Comparison of ENCODE assay signal across 13 cellular contexts in genomic region chr14:90405755-90406154, GRCh38. TPM values are rescaled to one million over a fixed set of nuclear protein-coding genes. Genes with fewer than 3 reads are reported as not detected.
A peak's percentile ranks its signal among the peaks of the same experiment; 100 is the strongest.
DNase-seq lines count a peak whose midpoint lies in the region; ATAC-seq and TF ChIP-seq lines count a peak whose summit lies in the region.
"Had no signal": no experiment of that assay in that cellular context is flagged by ENCODE, and none has a peak within 500 bp of the region (broad histone marks: within the 10 kb centered on the region; RNA-seq: fewer than 3 reads in every experiment).

No MANE protein-coding gene starts in this region.

- peaks cover 60% of the 10 kb centered on the region for H3K36me3 ChIP-seq in A673 (ENCODE audit: insufficient read depth, low read length, poor library complexity, severe bottlenecking)
- peaks cover 44% of the 10 kb centered on the region for H3K36me3 ChIP-seq in GM23338 (ENCODE audit: insufficient read depth)
- H3K36me3 ChIP-seq in gastroesophageal sphincter = peaks cover 3 to 54% of the 10 kb centered on the region in 2 donors

- H2AFZ ChIP-seq in GM23338 = no peak overlapping the region

- H3K9me3 Mint-ChIP-seq in GM23338 = no peaks in the 10 kb centered on the region
- H3K9me3 Mint-ChIP-seq: stimulated activated memory B cell treated with anti-CD40 and anti-IgM and Interleukin-4, amounts not matched to agents 10 μg/mL and 1 μg/mL and 100 μg/mL, for 72 hours had no signal

- CTCF ChIA-PET in A673 (lab: Charles Lee) = interaction anchor here (0.7 kb wide), 1 partner anchor 38 kb away, joined by 6 read pairs; no protein-coding TSS in a partner anchor

- H3K4me1 ChIP-seq in A673 (ENCODE audit: insufficient read depth, low read length, poor library complexity, severe bottlenecking) (peaks cover 88% of the 10 kb centered on the region), GM23338 (ENCODE audit: insufficient read depth) (peaks cover 16% of the 10 kb centered on the region), gastroesophageal sphincter (peaks cover 24 to 97% (median 27%) of the 10 kb centered on the region in 3 donors)

- H3K9me3 ChIP-seq in A673 (ENCODE audit: low read depth, low read length, poor library complexity, severe bottlenecking) (no peaks in the 10 kb centered on the region), gastroesophageal sphincter (no peaks in the 10 kb centered on the region)
- H3K9me3 ChIP-seq: BE2C, pancreas had no signal

- peaks cover 56% of the 10 kb centered on the region for H3K36me3 Mint-ChIP-seq in GM23338 (ENCODE audit: low read depth)

- no peak overlapping the region for H3K4me2 ChIP-seq in GM23338

- no peak for ATAC-seq in GM23338
- ATAC-seq in gastroesophageal sphincter = no peak
- no peak for ATAC-seq in HG03460 (IDR thresholded peaks at IDR 0.05; ENCODE audit: unreplicated experiment)
- ATAC-seq in GM21576 (IDR thresholded peaks at IDR 0.05; ENCODE audit: unreplicated experiment) = no peak
- ATAC-seq: pancreas; stimulated activated memory B cell treated with anti-CD40 and anti-IgM and Interleukin-4, amounts not matched to agents 10 μg/mL and 1 μg/mL and 100 μg/mL, for 72 hours had no signal

- TF ChIP-seq EP300 in gastroesophageal sphincter (IDR thresholded peaks at IDR 0.05) = no peak

- in situ Hi-C loops in KBM-7 (cut with MboI; ENCODE audit: low pct_unique_long_range_greater_than_20kb, low sequenced_read_pairs) = no loop called here

- H3K4me1 Mint-ChIP-seq in GM23338 = peaks cover 7% of the 10 kb centered on the region; the same call in 2 of the 3 replicates

- H3K27me3 Mint-ChIP-seq in GM23338 (ENCODE audit: insufficient read depth, low read depth, poor library complexity) = peaks cover 2% of the 10 kb centered on the region
- H3K27me3 Mint-ChIP-seq: stimulated activated memory B cell treated with anti-CD40 and anti-IgM and Interleukin-4, amounts not matched to agents 10 μg/mL and 1 μg/mL and 100 μg/mL, for 72 hours had no signal

- no peak overlapping the region for H3K4me3 ChIP-seq in A673 (ENCODE audit: low read depth, low read length, poor library complexity, severe bottlenecking)
- no peak overlapping the region for H3K4me3 ChIP-seq in GM23338
- no peak overlapping the region for H3K4me3 ChIP-seq in gastroesophageal sphincter
- H3K4me3 ChIP-seq: pancreas had no signal

- peaks cover 10% of the 10 kb centered on the region; the same call in 1 of the 2 replicates for H3F3A ChIP-seq in GM23338 (replicated peaks; ENCODE audit: low read depth)

- POLR2A ChIA-PET in A673 (lab: Charles Lee; ENCODE audit: low non-redundant PET) = interaction anchor here (1.0 kb wide), 2 partner anchors 37 to 39 kb away, joined by 3 to 5 read pairs; no protein-coding TSS in a partner anchor

- DNase-seq in A673 (ENCODE audit: low spot score) (peak; percentile 55), GM23338 (ENCODE audit: low spot score) (no peak), NCI-H524 treated with DMSO at 0.1 percent for 48 hours (lab: John Stamatoyannopoulos, UW) (peak; percentile 99), NCI-H1930 (lab: John Stamatoyannopoulos, UW) (no peak), KBM-7 (no peak)
- DNase-seq: aorta; BE2C; pancreas; stimulated activated CD4-positive, alpha-beta T cell treated with anti-CD3 and anti-CD28 coated beads, Interleukin-2, amount 100 ng/mL, for 24 hours had no signal

- H4K20me1 ChIP-seq in GM23338 (replicated peaks; ENCODE audit: insufficient read depth) = peaks cover 37% of the 10 kb centered on the region

- H3K27ac Mint-ChIP-seq in GM23338 = no peak overlapping the region
- H3K27ac Mint-ChIP-seq: stimulated activated memory B cell treated with anti-CD40 and anti-IgM and Interleukin-4, amounts not matched to agents 10 μg/mL and 1 μg/mL and 100 μg/mL, for 72 hours had no signal

- TF ChIP-seq POLR2A in gastroesophageal sphincter (IDR thresholded peaks at IDR 0.05) = no peak

- H3K9me2 ChIP-seq in GM23338 (ENCODE audit: insufficient read depth) = no peaks in the 10 kb centered on the region

- no TSS peak for BruUV-seq in A673 (replicated peaks; lab: Mats Ljungman, UMichigan)

- no peak overlapping the region for H3K4me3 Mint-ChIP-seq in GM23338
- H3K4me3 Mint-ChIP-seq: stimulated activated memory B cell treated with anti-CD40 and anti-IgM and Interleukin-4, amounts not matched to agents 10 μg/mL and 1 μg/mL and 100 μg/mL, for 72 hours had no signal

- peaks cover 17% of the 10 kb centered on the region for H3K79me2 ChIP-seq in GM23338 (replicated peaks; ENCODE audit: insufficient read depth)

- TF ChIP-seq CTCF in A673 (conservative IDR thresholded peaks at IDR 0.05; ENCODE audit: low read depth, low read length) (no peak), GM23338 (conservative IDR thresholded peaks at IDR 0.05; ENCODE audit: low read depth in 2 of 2) (no peak), gastroesophageal sphincter (IDR thresholded peaks at IDR 0.05) (no peak)

- intact Hi-C loops in A673 (cut with micrococcal nuclease; ENCODE audit: unreplicated experiment) = no loop called here

- H3K27ac ChIP-seq in A673 (ENCODE audit: low read depth, low read length, poor library complexity, severe bottlenecking) (peak overlapping the region; percentile 72), GM23338 (ENCODE audit: low read depth) (peak overlapping the region; percentile 63; the same call in 1 of the 2 replicates), gastroesophageal sphincter (peak overlapping the region; percentile 91 to 99 (median 94))
- H3K27ac ChIP-seq: pancreas had no signal

- H3K27me3 ChIP-seq in A673 (replicated peaks; ENCODE audit: insufficient read depth, low read depth, low read length, poor library complexity) (no peaks in the 10 kb centered on the region), GM23338 (ENCODE audit: insufficient read depth) (no peaks in the 10 kb centered on the region), gastroesophageal sphincter (no peaks in the 10 kb centered on the region)
- H3K27me3 ChIP-seq: BE2C, pancreas had no signal

- 59 to 66% methylated on average over 4 of the region's 4 CpGs for WGBS in gastroesophageal sphincter (ENCODE audit: low coverage in 1 of 2), 2 donors

TF ChIP-seq in GM23338, 12 proteins besides CTCF, POLR2A, EP300 and RAD21 (continues in another document):
- TF ChIP-seq, protein P1, sequence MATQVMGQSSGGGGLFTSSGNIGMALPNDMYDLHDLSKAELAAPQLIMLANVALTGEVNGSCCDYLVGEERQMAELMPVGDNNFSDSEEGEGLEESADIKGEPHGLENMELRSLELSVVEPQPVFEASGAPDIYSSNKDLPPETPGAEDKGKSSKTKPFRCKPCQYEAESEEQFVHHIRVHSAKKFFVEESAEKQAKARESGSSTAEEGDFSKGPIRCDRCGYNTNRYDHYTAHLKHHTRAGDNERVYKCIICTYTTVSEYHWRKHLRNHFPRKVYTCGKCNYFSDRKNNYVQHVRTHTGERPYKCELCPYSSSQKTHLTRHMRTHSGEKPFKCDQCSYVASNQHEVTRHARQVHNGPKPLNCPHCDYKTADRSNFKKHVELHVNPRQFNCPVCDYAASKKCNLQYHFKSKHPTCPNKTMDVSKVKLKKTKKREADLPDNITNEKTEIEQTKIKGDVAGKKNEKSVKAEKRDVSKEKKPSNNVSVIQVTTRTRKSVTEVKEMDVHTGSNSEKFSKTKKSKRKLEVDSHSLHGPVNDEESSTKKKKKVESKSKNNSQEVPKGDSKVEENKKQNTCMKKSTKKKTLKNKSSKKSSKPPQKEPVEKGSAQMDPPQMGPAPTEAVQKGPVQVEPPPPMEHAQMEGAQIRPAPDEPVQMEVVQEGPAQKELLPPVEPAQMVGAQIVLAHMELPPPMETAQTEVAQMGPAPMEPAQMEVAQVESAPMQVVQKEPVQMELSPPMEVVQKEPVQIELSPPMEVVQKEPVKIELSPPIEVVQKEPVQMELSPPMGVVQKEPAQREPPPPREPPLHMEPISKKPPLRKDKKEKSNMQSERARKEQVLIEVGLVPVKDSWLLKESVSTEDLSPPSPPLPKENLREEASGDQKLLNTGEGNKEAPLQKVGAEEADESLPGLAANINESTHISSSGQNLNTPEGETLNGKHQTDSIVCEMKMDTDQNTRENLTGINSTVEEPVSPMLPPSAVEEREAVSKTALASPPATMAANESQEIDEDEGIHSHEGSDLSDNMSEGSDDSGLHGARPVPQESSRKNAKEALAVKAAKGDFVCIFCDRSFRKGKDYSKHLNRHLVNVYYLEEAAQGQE (IDR thresholded peaks at IDR 0.05; ENCODE audit: unreplicated experiment) = no peak
- no peak for TF ChIP-seq CREB1 (CRISPR knock-in tag; IDR thresholded peaks at IDR 0.05; ENCODE audit: low read depth)

RNA-seq across cellular contexts. Expression of gene CALM1, which starts 8.9 kb away (rescaled TPM):
- total RNA-seq in A673 (2021) = 961 and 998 TPM in 2 replicates
- total RNA-seq in GM23338 (2014; rRNA removed; shearing (Covaris generic)) = 308 and 335 TPM in 2 replicates
- 1,841 and 2,024 TPM in 2 replicates for polyA plus RNA-seq in GM23338 (2016; fragmentation: Nextera tagmentation; extraction: Ambion mirVana)
- total RNA-seq in gastroesophageal sphincter = 100 to 1,000 TPM; 425 to 902 (median 829) TPM

Comparison
In these comparisons a context has a peak if more than half of its experiments do, and no peak if none do; other contexts are left out.
1. DNase-seq: peak in A673 (single experiment) and NCI-H524 treated with DMSO at 0.1 percent for 48 hours (single experiment); none in GM23338 (single experiment), NCI-H1930 (0 of 2) and KBM-7 (single experiment).
2. Peak in every context shown above with its lines, with median percentiles within 50 percentile points of each other: H3K27ac ChIP-seq.